ENCODE assay signal across 1 cellular context in genomic region chr6:53059648-53060589, GRCh38.
TF ChIP-seq lines count a peak whose summit lies in the region.

No MANE protein-coding gene starts in this region.

TF ChIP-seq in H1, 55 proteins besides CTCF, POLR2A, EP300 and RAD21:
- no peak for TF ChIP-seq JUN (IDR thresholded peaks at IDR 0.05; ENCODE audit: low read depth, low read length)
- no peak for TF ChIP-seq TAF7 (optimal IDR thresholded peaks at IDR 0.05; ENCODE audit: borderline replicate concordance, low read depth, low read length)
- TF ChIP-seq RFX5 (IDR thresholded peaks at IDR 0.05; ENCODE audit: borderline replicate concordance, low read depth, low read length): no peak
- TF ChIP-seq POU5F1 (IDR thresholded peaks at IDR 0.05; ENCODE audit: low read depth, low read length): no peak
TF ChIP-seq in H1: peak in this region for 0.
